ENCODE assay signal across 8 cellular contexts in genomic region chrX:48025561-48025960, GRCh38.
DNase-seq lines count a peak whose midpoint lies in the region; ATAC-seq and TF ChIP-seq lines count a peak whose summit lies in the region.

No MANE protein-coding gene starts in this region.

- peak; percentile 45 for TF ChIP-seq CTCF in HFF-Myc (IDR thresholded peaks at IDR 0.05; ENCODE audit: low read depth, low read length, missing control alignments)

- ATAC-seq in HG02870 (IDR thresholded peaks at IDR 0.05; ENCODE audit: unreplicated experiment) (no peak), GM21390 (IDR thresholded peaks at IDR 0.05; ENCODE audit: unreplicated experiment) (no peak)

- H3K4me3 ChIP-seq in HFF-Myc (replicated peaks; ENCODE audit: low read depth, low read length), result no peak overlapping the region

- DNase-seq in DMS114 treated with DMSO at 0.1 percent for 48 hours (lab: John Stamatoyannopoulos, UW; ENCODE audit: unreplicated experiment), result peak; percentile 18
- DNase-seq in HFF-Myc (ENCODE audit: extremely low read depth, low read depth), result peak; percentile 26
- peak; percentile 43 for DNase-seq in NCI-H510A treated with DMSO at 0.1 percent for 48 hours (lab: John Stamatoyannopoulos, UW)
- peak; percentile 28 for DNase-seq in activated CD8-positive, alpha-beta memory T cell treated with anti-CD3 and anti-CD28 coated beads, Interleukin-2, amount 50 U/mL, for 4 hours
- DNase-seq in fibroblast of the conjunctiva (ENCODE audit: low read depth), result peak; percentile 42
- peak; percentile 22 for DNase-seq in non-pigmented ciliary epithelial cell (ENCODE audit: low read depth)
